ENCODE assay signal across 16 cellular contexts in the genomic region with DNA sequence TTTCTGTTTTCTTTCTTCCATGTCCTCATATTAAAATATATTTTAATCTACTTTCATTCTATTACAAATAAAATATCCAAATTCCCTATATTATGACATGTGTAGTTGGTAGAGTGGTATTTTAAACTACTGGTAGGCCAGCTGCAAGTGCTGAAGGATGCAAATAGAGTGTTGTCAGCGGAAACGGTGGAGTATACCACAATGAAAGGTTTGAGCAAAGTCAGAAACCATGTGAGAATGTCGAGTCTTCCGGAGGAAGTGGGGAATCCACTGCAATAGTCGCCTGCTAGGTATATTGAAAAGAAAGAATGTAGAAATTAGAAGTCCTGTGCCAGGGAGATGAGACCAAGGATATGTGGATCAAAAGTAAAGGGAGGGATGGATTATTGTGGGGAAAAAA.
"Had no signal": no experiment of that assay in that cellular context is flagged by ENCODE, and none has a peak within 500 bp of the region (broad histone marks: within the 10 kb centered on the region; RNA-seq: fewer than 3 reads in every experiment).

No MANE protein-coding gene starts in this region.

- H3K4me1 Mint-ChIP-seq: IgD-negative memory B cell, T-cell had no signal

- H3K36me3 Mint-ChIP-seq: IgD-negative memory B cell, T-cell had no signal

- H3K9me3 Mint-ChIP-seq: IgD-negative memory B cell, T-cell had no signal

- H3K4me2 ChIP-seq: SK-N-SH had no signal

- ATAC-seq: T-cell had no signal

- H3K27me3 Mint-ChIP-seq: IgD-negative memory B cell, T-cell had no signal

- H3K9me3 ChIP-seq: SK-N-SH had no signal

- H3K27ac Mint-ChIP-seq: IgD-negative memory B cell, T-cell had no signal

- H3K27ac ChIP-seq: HL-60, RWPE1 had no signal

- H3K9ac ChIP-seq: SK-N-SH had no signal

- H3K4me3 Mint-ChIP-seq: IgD-negative memory B cell, T-cell had no signal

- DNase-seq: KBM-7, MV-4-11, NCI-H1048, NCI-H187, NCI-H2029, NCI-H2081 treated with DMSO at 0.1 percent for 48 hours, NCI-H2227 treated with DMSO at 0.1 percent for 48 hours, NCI-H524, NCI-H526 treated with DMSO at 0.1 percent for 48 hours, SHP77, SK-N-SH, SW 1271, T-cell had no signal

- H3K9me2 ChIP-seq: SK-N-SH had no signal
